In the genomic region with DNA sequence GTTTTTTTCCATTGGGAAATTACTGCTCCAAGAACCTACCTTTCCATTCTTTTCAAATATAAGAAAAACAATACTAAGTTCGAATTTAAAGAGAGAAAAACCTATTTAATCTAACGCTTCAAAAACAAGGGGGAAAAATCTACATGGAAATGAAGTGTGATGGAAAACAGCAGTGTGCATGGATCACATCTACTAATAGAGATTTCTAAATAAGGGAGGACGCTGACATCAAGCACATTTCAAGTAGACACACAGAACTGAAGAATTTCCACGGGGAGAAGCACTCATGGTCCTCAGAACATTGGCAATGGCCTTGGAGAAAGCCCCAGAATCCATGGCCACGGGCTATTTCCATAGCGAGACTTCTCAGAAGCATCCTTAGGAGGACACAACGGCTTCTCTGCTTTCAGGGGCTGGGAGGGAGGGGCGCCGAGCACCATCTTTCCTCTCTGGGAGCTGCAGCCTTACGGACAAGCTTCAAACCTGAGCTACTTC, we compare ENCODE assay signal across 8 cellular contexts. TPM values are rescaled to one million over a fixed set of nuclear protein-coding genes. Genes with fewer than 3 reads are reported as not detected.
A peak's percentile ranks its signal among the peaks of the same experiment; 100 is the strongest.
DNase-seq lines count a peak whose midpoint lies in the region; ATAC-seq and TF ChIP-seq lines count a peak whose summit lies in the region.

No MANE protein-coding gene starts in this region.

- peak overlapping the region; percentile 95 for H3K4me3 ChIP-seq in BLaER1
- peak overlapping the region; percentile 76 for H3K4me3 ChIP-seq in HL-60 (replicated peaks; ENCODE audit: insufficient read depth, low read length)
- peak overlapping the region; percentile 66 to 80 for H3K4me3 ChIP-seq in cardiac fibroblast (replicated peaks in 1 of 2; ENCODE audit: low read depth in 2 of 2, low read length in 2 of 2)
- peak overlapping the region; percentile 87 to 92 for H3K4me3 ChIP-seq in muscle layer of duodenum (ENCODE audit: low read depth in 1 of 2, low read length in 2 of 2)

- H3K27me3 ChIP-seq in BLaER1 (no peaks in the 10 kb centered on the region), HL-60 (ENCODE audit: insufficient read depth, poor library complexity, severe bottlenecking) (no peaks in the 10 kb centered on the region), muscle layer of duodenum (ENCODE audit: low read depth, low read length) (no peaks in the 10 kb centered on the region)

- peaks cover 27% of the 10 kb centered on the region for H3K9me3 ChIP-seq in BLaER1
- H3K9me3 ChIP-seq in muscle layer of duodenum (ENCODE audit: control insufficient read depth in 1 of 2, low read length in 2 of 2), result peaks cover 0 to 3% of the 10 kb centered on the region in 2 donors

- H3K27ac ChIP-seq in BLaER1, result peak overlapping the region; percentile 100
- H3K27ac ChIP-seq in HL-60 (replicated peaks), result peak overlapping the region; percentile 99
- peak overlapping the region; percentile 94 for H3K27ac ChIP-seq in muscle layer of duodenum (ENCODE audit: low read length)

- H3K36me3 ChIP-seq in BLaER1 (peaks cover 17% of the 10 kb centered on the region), muscle layer of duodenum (ENCODE audit: control insufficient read depth in 1 of 2, insufficient read depth in 2 of 2, low read length in 2 of 2) (no peaks in the 10 kb centered on the region)

- peak overlapping the region; percentile 87 for H3K4me2 ChIP-seq in BLaER1

- H4K20me1 ChIP-seq in BLaER1, result peaks cover 19% of the 10 kb centered on the region; the same call in 1 of the 2 replicates

- H3K4me1 ChIP-seq in BLaER1 (peaks cover 13% of the 10 kb centered on the region), muscle layer of duodenum (ENCODE audit: control insufficient read depth in 1 of 2, insufficient read depth in 2 of 2, low read length in 2 of 2) (peaks cover 9 to 22% of the 10 kb centered on the region in 2 donors)

- peak overlapping the region; percentile 99 for H3K9ac ChIP-seq in BLaER1

- DNase-seq in HL-60 (ENCODE audit: low read depth in 1 of 2, low spot score in 1 of 2) (no peak), cardiac fibroblast (ENCODE audit: low read depth in 2 of 2) (no peak), glomerular visceral epithelial cell (ENCODE audit: extremely low spot score) (no peak), occipital lobe (lab: John Stamatoyannopoulos, UW) (no peak)

- TF ChIP-seq CTCF in HL-60 (IDR thresholded peaks at IDR 0.05; ENCODE audit: insufficient read depth, low read length) (no peak), cardiac fibroblast (IDR thresholded peaks at IDR 0.05; ENCODE audit: low read depth, low read length) (no peak)

- ATAC-seq in GM18498 (IDR thresholded peaks at IDR 0.05; ENCODE audit: unreplicated experiment) (no peak), HG02610 (IDR thresholded peaks at IDR 0.05; ENCODE audit: unreplicated experiment) (no peak)

RNA-seq across cellular contexts. Expression of a gene that starts 1.1 kb away (rescaled TPM):
- 213 TPM for total RNA-seq in occipital lobe
